14 cellular contexts compared by ENCODE assay signal in the genomic region with DNA sequence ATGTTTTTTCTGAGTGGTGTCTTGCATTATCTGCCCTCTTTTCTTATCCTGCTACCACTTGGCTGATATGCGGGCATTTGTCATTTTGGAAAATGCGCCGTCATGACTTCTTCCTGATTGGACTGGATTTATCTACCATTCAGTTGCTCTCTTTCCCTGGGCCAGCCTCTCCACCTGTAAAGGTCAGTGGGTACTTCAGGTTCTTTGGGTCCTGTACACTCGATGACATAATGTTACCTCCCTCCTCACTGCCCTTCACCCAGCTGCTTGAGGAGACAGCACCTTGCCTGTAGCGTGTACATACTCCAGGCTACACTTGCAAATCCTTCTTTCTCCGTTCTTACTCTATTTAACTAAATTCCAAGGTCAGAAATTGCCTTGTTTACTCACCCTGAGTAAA.
DNase-seq lines count a peak whose midpoint lies in the region; ATAC-seq, FAIRE-seq and TF ChIP-seq lines count a peak whose summit lies in the region.
"Had no signal": no experiment of that assay in that cellular context is flagged by ENCODE, and none has a peak within 500 bp of the region (broad histone marks: within the 10 kb centered on the region; RNA-seq: fewer than 3 reads in every experiment).

No MANE protein-coding gene starts in this region.

- no peak for DNase-seq in activated CD8-positive, alpha-beta T cell treated with anti-CD3 and anti-CD28 coated beads for 36 hours
- no peak for DNase-seq in activated CD8-positive, alpha-beta T cell treated with anti-CD3 and anti-CD28 coated beads, Interleukin-2, amount 10 ng/mL, durations not matched to agents 7 days and 5 days
- DNase-seq in WTC11 (ENCODE audit: low spot score) (no peak), left lobe of liver (ENCODE audit: low spot score) (no peak), NCI-H2029 treated with DMSO at 0.1 percent for 48 hours (lab: John Stamatoyannopoulos, UW) (no peak), GM19239 (ENCODE audit: insufficient read length, low spot score) (no peak)
- no peak for DNase-seq in activated naive CD4-positive, alpha-beta T cell treated with Interleukin-2 at 50 U/mL for 16 hours
- DNase-seq: COR-L47, NCI-H1092 treated with DMSO at 0.1 percent for 48 hours, NCI-H187, NCI-H446, NCI-H748 treated with DMSO at 0.1 percent for 48 hours had no signal

- peaks cover 47% of the 10 kb centered on the region for H3K4me1 Mint-ChIP-seq in activated CD8-positive, alpha-beta T cell treated with anti-CD3 and anti-CD28 coated beads for 36 hours (ENCODE audit: low read depth)
- H3K4me1 Mint-ChIP-seq in activated CD8-positive, alpha-beta T cell treated with anti-CD3 and anti-CD28 coated beads, Interleukin-2, amount 10 ng/mL, durations not matched to agents 7 days and 5 days (ENCODE audit: low read depth), result peaks cover 28% of the 10 kb centered on the region
- H3K4me1 Mint-ChIP-seq in WTC11, result peaks cover 13% of the 10 kb centered on the region
- H3K4me1 Mint-ChIP-seq in stimulated activated memory B cell treated with anti-CD40 and anti-IgM and Interleukin-4, amounts not matched to agents 10 μg/mL and 1 μg/mL and 100 μg/mL, for 72 hours, result peaks cover 73% of the 10 kb centered on the region

- H3K4me3 Mint-ChIP-seq in activated CD8-positive, alpha-beta T cell treated with anti-CD3 and anti-CD28 coated beads for 36 hours, result no peak overlapping the region
- no peak overlapping the region for H3K4me3 Mint-ChIP-seq in activated CD8-positive, alpha-beta T cell treated with anti-CD3 and anti-CD28 coated beads, Interleukin-2, amount 10 ng/mL, durations not matched to agents 7 days and 5 days
- H3K4me3 Mint-ChIP-seq in WTC11, result no peak overlapping the region
- H3K4me3 Mint-ChIP-seq in stimulated activated memory B cell treated with anti-CD40 and anti-IgM and Interleukin-4, amounts not matched to agents 10 μg/mL and 1 μg/mL and 100 μg/mL, for 72 hours, result no peak overlapping the region

- CTCF ChIA-PET in activated CD8-positive, alpha-beta T cell treated with anti-CD3 and anti-CD28 coated beads for 36 hours (lab: Charles Lee), result interaction anchor here (1.0 to 3.1 kb wide), 4 partner anchors 12 to 129 kb away, joined by 3 to 15 read pairs (median 3); no protein-coding TSS in a partner anchor
- CTCF ChIA-PET in activated CD8-positive, alpha-beta T cell treated with anti-CD3 and anti-CD28 coated beads, Interleukin-2, amount 10 ng/mL, durations not matched to agents 7 days and 5 days (lab: Charles Lee), result interaction anchor here (1.4 to 2.6 kb wide), 3 partner anchors 11 to 130 kb away, joined by 3 to 12 read pairs (median 9); no protein-coding TSS in a partner anchor
- CTCF ChIA-PET in WTC11 (lab: Charles Lee), result interaction anchor here (1.3 to 1.9 kb wide), 2 partner anchors 14 to 130 kb away, joined by 3 to 12 read pairs; no protein-coding TSS in a partner anchor

- TF ChIP-seq CTCF in activated CD8-positive, alpha-beta T cell treated with anti-CD3 and anti-CD28 coated beads for 36 hours (IDR thresholded peaks at IDR 0.05), result no peak
- no peak for TF ChIP-seq CTCF in WTC11 (IDR thresholded peaks at IDR 0.05)

- no peak for FAIRE-seq in GM19239 (lab: Jason Lieb, UNC)
- FAIRE-seq: H54 had no signal

- POLR2A ChIA-PET in activated CD8-positive, alpha-beta T cell treated with anti-CD3 and anti-CD28 coated beads for 36 hours (lab: Charles Lee), result no interaction called here
- POLR2A ChIA-PET in activated CD8-positive, alpha-beta T cell treated with anti-CD3 and anti-CD28 coated beads, Interleukin-2, amount 10 ng/mL, durations not matched to agents 7 days and 5 days (lab: Charles Lee), result no interaction called here
- POLR2A ChIA-PET in WTC11 (lab: Charles Lee), result no interaction called here

- no peak for ATAC-seq in activated CD8-positive, alpha-beta T cell treated with anti-CD3 and anti-CD28 coated beads for 36 hours
- no peak for ATAC-seq in activated CD8-positive, alpha-beta T cell treated with anti-CD3 and anti-CD28 coated beads, Interleukin-2, amount 10 ng/mL, durations not matched to agents 7 days and 5 days
- ATAC-seq in WTC11 (no peak), left lobe of liver (peak; percentile 19)
- no peak for ATAC-seq in stimulated activated memory B cell treated with anti-CD40 and anti-IgM and Interleukin-4, amounts not matched to agents 10 μg/mL and 1 μg/mL and 100 μg/mL, for 72 hours

- intact Hi-C loops in activated CD8-positive, alpha-beta T cell treated with anti-CD3 and anti-CD28 coated beads for 36 hours (cut with micrococcal nuclease), result no loop called here

- peaks cover 27% of the 10 kb centered on the region for H3K36me3 Mint-ChIP-seq in activated CD8-positive, alpha-beta T cell treated with anti-CD3 and anti-CD28 coated beads for 36 hours (ENCODE audit: low read depth)
- peaks cover 41% of the 10 kb centered on the region for H3K36me3 Mint-ChIP-seq in activated CD8-positive, alpha-beta T cell treated with anti-CD3 and anti-CD28 coated beads, Interleukin-2, amount 10 ng/mL, durations not matched to agents 7 days and 5 days (ENCODE audit: low read depth)
- H3K36me3 Mint-ChIP-seq in WTC11, result peaks cover 12% of the 10 kb centered on the region
- H3K36me3 Mint-ChIP-seq in stimulated activated memory B cell treated with anti-CD40 and anti-IgM and Interleukin-4, amounts not matched to agents 10 μg/mL and 1 μg/mL and 100 μg/mL, for 72 hours, result peaks cover 33% of the 10 kb centered on the region

- H3K27ac Mint-ChIP-seq in activated CD8-positive, alpha-beta T cell treated with anti-CD3 and anti-CD28 coated beads for 36 hours, result peak overlapping the region; percentile 5
- no peak overlapping the region for H3K27ac Mint-ChIP-seq in activated CD8-positive, alpha-beta T cell treated with anti-CD3 and anti-CD28 coated beads, Interleukin-2, amount 10 ng/mL, durations not matched to agents 7 days and 5 days
- H3K27ac Mint-ChIP-seq in WTC11, result peak overlapping the region; percentile 19; the same call in 1 of the 2 replicates
- peak overlapping the region; percentile 61 for H3K27ac Mint-ChIP-seq in stimulated activated memory B cell treated with anti-CD40 and anti-IgM and Interleukin-4, amounts not matched to agents 10 μg/mL and 1 μg/mL and 100 μg/mL, for 72 hours

- no peaks in the 10 kb centered on the region for H3K27me3 Mint-ChIP-seq in activated CD8-positive, alpha-beta T cell treated with anti-CD3 and anti-CD28 coated beads for 36 hours
- no peaks in the 10 kb centered on the region for H3K27me3 Mint-ChIP-seq in activated CD8-positive, alpha-beta T cell treated with anti-CD3 and anti-CD28 coated beads, Interleukin-2, amount 10 ng/mL, durations not matched to agents 7 days and 5 days (ENCODE audit: low read depth)
- H3K27me3 Mint-ChIP-seq in WTC11 (ENCODE audit: low read depth), result no peaks in the 10 kb centered on the region
- H3K27me3 Mint-ChIP-seq in stimulated activated memory B cell treated with anti-CD40 and anti-IgM and Interleukin-4, amounts not matched to agents 10 μg/mL and 1 μg/mL and 100 μg/mL, for 72 hours, result no peaks in the 10 kb centered on the region

- H3K9me3 Mint-ChIP-seq in activated CD8-positive, alpha-beta T cell treated with anti-CD3 and anti-CD28 coated beads for 36 hours, result no peaks in the 10 kb centered on the region
- no peaks in the 10 kb centered on the region for H3K9me3 Mint-ChIP-seq in activated CD8-positive, alpha-beta T cell treated with anti-CD3 and anti-CD28 coated beads, Interleukin-2, amount 10 ng/mL, durations not matched to agents 7 days and 5 days (ENCODE audit: insufficient read depth)
- no peaks in the 10 kb centered on the region for H3K9me3 Mint-ChIP-seq in WTC11
- no peaks in the 10 kb centered on the region for H3K9me3 Mint-ChIP-seq in stimulated activated memory B cell treated with anti-CD40 and anti-IgM and Interleukin-4, amounts not matched to agents 10 μg/mL and 1 μg/mL and 100 μg/mL, for 72 hours

TF ChIP-seq in WTC11, 78 proteins besides CTCF, POLR2A, EP300 and RAD21 (continues in another document):
- TF ChIP-seq, protein P1, sequence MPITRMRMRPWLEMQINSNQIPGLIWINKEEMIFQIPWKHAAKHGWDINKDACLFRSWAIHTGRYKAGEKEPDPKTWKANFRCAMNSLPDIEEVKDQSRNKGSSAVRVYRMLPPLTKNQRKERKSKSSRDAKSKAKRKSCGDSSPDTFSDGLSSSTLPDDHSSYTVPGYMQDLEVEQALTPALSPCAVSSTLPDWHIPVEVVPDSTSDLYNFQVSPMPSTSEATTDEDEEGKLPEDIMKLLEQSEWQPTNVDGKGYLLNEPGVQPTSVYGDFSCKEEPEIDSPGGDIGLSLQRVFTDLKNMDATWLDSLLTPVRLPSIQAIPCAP (CRISPR knock-in tag; IDR thresholded peaks at IDR 0.05), result no peak
- TF ChIP-seq, protein P2, sequence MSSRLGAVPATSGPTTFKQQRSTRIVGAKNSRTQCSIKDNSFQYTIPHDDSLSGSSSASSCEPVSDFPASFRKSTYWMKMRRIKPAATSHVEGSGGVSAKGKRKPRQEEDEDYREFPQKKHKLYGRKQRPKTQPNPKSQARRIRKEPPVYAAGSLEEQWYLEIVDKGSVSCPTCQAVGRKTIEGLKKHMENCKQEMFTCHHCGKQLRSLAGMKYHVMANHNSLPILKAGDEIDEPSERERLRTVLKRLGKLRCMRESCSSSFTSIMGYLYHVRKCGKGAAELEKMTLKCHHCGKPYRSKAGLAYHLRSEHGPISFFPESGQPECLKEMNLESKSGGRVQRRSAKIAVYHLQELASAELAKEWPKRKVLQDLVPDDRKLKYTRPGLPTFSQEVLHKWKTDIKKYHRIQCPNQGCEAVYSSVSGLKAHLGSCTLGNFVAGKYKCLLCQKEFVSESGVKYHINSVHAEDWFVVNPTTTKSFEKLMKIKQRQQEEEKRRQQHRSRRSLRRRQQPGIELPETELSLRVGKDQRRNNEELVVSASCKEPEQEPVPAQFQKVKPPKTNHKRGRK (CRISPR knock-in tag; IDR thresholded peaks at IDR 0.05; ENCODE audit: borderline replicate concordance), result no peak
- TF ChIP-seq, protein P3, sequence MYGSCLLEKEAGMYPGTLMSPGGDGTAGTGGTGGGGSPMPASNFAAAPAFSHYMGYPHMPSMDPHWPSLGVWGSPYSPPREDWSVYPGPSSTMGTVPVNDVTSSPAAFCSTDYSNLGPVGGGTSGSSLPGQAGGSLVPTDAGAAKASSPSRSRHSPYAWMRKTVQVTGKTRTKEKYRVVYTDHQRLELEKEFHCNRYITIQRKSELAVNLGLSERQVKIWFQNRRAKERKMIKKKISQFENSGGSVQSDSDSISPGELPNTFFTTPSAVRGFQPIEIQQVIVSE (CRISPR knock-in tag; IDR thresholded peaks at IDR 0.05; ENCODE audit: borderline replicate concordance), result no peak
- TF ChIP-seq NFE2L1 (CRISPR knock-in tag; IDR thresholded peaks at IDR 0.05), result no peak
- no peak for TF ChIP-seq ZNF423 (CRISPR knock-in tag; IDR thresholded peaks at IDR 0.05)
